7 cellular contexts compared by ENCODE assay signal in genomic region chr10:62804384-62805138, GRCh38. TPM values are rescaled to one million over a fixed set of nuclear protein-coding genes. Genes with fewer than 3 reads are reported as not detected.
A peak's percentile ranks its signal among the peaks of the same experiment; 100 is the strongest.
DNase-seq lines count a peak whose midpoint lies in the region; ATAC-seq and TF ChIP-seq lines count a peak whose summit lies in the region.

ADO (plus strand) TSS chr10:62804720; CDS start chr10:62805060, 340 bp downstream.

- H3K27ac ChIP-seq in hepatocyte, result peak within 1 kb of the TSS; percentile 93

- no peaks in the 10 kb centered on the region for H3K9me3 ChIP-seq in hepatocyte (ENCODE audit: low read depth)

- in situ Hi-C loops in astrocyte of the spinal cord (cut with HindIII; ENCODE audit: low sequenced_read_pairs), result no loop called here

- H4K20me1 ChIP-seq in hepatocyte (ENCODE audit: insufficient read depth, poor library complexity, severe bottlenecking), result peaks cover 32% of the 10 kb centered on the region

- TF ChIP-seq CTCF in astrocyte of the spinal cord (IDR thresholded peaks at IDR 0.05; ENCODE audit: low read depth, low read length) (no peak), hepatocyte (IDR thresholded peaks at IDR 0.05; ENCODE audit: poor library complexity) (no peak)

- peak within 1 kb of the TSS; percentile 95 for H3K4me2 ChIP-seq in hepatocyte

- WGBS in hepatocyte (ENCODE audit: low lambda C conversion rate, missing lambda C conversion rate), result under 1% methylated on average over 53 of the region's 73 CpGs

- H3K27me3 ChIP-seq in hepatocyte, result no peaks in the 10 kb centered on the region

- peaks cover 2% of the 10 kb centered on the region for H3K36me3 ChIP-seq in hepatocyte (replicated peaks; ENCODE audit: insufficient read depth, low read depth)

- DNase-seq in NCI-H146 treated with DMSO at 0.1 percent for 48 hours (lab: John Stamatoyannopoulos, UW; ENCODE audit: unreplicated experiment), result peak; percentile 85
- peak; percentile 65 for DNase-seq in T-helper 9 cell
- peak; percentile 90 for DNase-seq in astrocyte of the spinal cord (ENCODE audit: low read depth, low spot score)
- peak; percentile 94 for DNase-seq in hepatocyte (ENCODE audit: low spot score)
- peak; percentile 99 for DNase-seq in retina

- H3K4me1 ChIP-seq in hepatocyte (ENCODE audit: insufficient read depth), result peaks cover 15% of the 10 kb centered on the region

- peak; percentile 72 for TF ChIP-seq POLR2A in GM18505 (IDR thresholded peaks at IDR 0.05; ENCODE audit: borderline replicate concordance, extremely low read depth, insufficient read depth, insufficient read length)

- H3K79me2 ChIP-seq in hepatocyte, result peaks cover 44% of the 10 kb centered on the region

- no peaks in the 10 kb centered on the region for H3K9me2 ChIP-seq in hepatocyte (replicated peaks; ENCODE audit: insufficient read depth)

- ATAC-seq in GM18505 (IDR thresholded peaks at IDR 0.05; ENCODE audit: unreplicated experiment) (peak; percentile 88), HG02884 (IDR thresholded peaks at IDR 0.05; ENCODE audit: unreplicated experiment) (peak; percentile 82)

- H2AFZ ChIP-seq in hepatocyte, result peak within 1 kb of the TSS; percentile 94

- peak within 1 kb of the TSS; percentile 75 for H3K4me3 ChIP-seq in astrocyte of the spinal cord (ENCODE audit: low read depth, low read length)
- peak within 1 kb of the TSS; percentile 16 for H3K4me3 ChIP-seq in hepatocyte

RNA-seq across cellular contexts. Expression of gene ADO, which starts in this region (rescaled TPM):
- 24.6 and 25.8 TPM in 2 replicates for total RNA-seq in hepatocyte
- polyA plus RNA-seq in hepatocyte, result 5.7 and 8.9 TPM in 2 replicates

Comparison
In these comparisons a context has a peak if more than half of its experiments do, and no peak if none do; other contexts are left out.
1. Peak in every context shown above with its lines: DNase-seq, ATAC-seq, H3K4me3 ChIP-seq and H3K27ac ChIP-seq.